In the genomic region with DNA sequence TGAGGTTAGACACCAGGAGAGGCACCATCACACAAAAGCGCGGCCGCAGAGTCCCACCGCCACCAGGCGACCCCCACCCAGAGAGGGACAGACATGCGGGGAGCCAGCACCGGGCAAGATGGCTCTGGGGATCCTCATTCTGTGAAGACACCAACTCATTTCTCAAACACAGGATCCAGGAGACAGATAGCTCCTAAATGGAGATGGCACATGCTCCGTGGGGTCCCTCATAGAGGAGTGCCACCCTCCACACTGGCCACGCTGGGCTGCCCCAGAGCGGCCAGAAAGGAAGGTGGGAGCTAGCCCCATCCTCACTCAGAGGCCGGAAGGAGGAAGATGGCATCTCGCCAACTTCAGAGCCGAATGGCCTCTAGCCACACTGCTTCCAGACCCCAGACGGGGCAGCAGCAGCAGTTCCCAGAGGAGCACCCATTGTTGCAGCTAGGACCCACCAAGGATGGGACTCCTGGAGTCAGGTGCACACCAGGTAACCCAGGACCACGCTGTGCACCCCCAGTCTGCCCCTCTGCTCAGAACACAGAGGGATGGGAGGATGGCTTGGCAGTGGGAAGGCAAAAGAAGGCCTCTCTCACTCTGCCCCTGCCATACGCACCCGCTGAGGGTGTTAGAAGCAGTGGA, we compare ENCODE assay signal across 1 cellular context.
TF ChIP-seq lines count a peak whose summit lies in the region.

No MANE protein-coding gene starts in this region.

TF ChIP-seq in WTC11, 78 proteins besides CTCF, POLR2A, EP300 and RAD21:
- TF ChIP-seq ZNF317 (CRISPR knock-in tag; IDR thresholded peaks at IDR 0.05; ENCODE audit: borderline replicate concordance, low read depth) (no peak), ZNF121 (CRISPR knock-in tag; IDR thresholded peaks at IDR 0.05) (peak; percentile 93), CREM (CRISPR knock-in tag; IDR thresholded peaks at IDR 0.05) (no peak)
- TF ChIP-seq, protein P1, sequence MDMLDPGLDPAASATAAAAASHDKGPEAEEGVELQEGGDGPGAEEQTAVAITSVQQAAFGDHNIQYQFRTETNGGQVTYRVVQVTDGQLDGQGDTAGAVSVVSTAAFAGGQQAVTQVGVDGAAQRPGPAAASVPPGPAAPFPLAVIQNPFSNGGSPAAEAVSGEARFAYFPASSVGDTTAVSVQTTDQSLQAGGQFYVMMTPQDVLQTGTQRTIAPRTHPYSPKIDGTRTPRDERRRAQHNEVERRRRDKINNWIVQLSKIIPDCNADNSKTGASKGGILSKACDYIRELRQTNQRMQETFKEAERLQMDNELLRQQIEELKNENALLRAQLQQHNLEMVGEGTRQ (CRISPR knock-in tag; IDR thresholded peaks at IDR 0.05) = no peak
